16 cellular contexts compared by ENCODE assay signal in the genomic region with DNA sequence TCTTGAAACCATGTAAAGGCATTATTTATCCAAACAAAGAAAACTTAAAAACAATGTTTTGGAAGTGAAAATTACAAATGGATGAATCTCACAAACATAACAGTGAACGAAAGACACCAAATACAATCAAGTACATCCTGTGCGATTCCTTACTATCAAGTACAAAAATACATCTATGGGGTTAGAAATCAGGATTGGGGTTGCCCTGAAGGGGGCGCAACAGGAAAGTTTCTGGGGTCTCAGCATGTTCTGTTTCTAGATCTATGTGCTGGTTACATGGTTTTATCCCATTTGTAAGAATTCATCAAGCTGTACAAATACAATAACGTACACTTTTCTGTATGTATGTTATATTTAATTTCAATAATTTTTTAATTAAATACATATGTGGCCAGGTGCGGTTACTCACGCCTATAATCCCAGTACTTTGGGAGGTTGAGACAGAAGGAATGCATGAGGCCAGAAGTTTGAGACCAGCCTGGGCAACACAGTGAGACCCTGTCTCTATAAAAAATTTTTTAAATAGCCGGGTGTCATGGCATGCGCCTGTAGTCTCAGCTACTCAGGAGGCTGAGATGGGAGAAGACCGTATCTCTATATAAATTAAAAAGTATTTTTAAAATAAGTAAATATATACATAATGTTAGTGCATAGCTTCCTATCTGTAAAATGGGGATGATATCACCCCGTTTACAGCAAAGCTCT.
DNase-seq lines count a peak whose midpoint lies in the region; TF ChIP-seq lines count a peak whose summit lies in the region.
"Had no signal": no experiment of that assay in that cellular context is flagged by ENCODE, and none has a peak within 500 bp of the region (broad histone marks: within the 10 kb centered on the region; RNA-seq: fewer than 3 reads in every experiment).

No MANE protein-coding gene starts in this region.

- H3K27me3 Mint-ChIP-seq in MCF 10A (ENCODE audit: insufficient read depth, unreplicated experiment) = no peaks in the 10 kb centered on the region
- H3K27me3 Mint-ChIP-seq: naive B cell had no signal

- no peak overlapping the region for H3K27ac ChIP-seq in mammary epithelial cell (ENCODE audit: insufficient read depth, low read depth, low read length)
- no peak overlapping the region for H3K27ac ChIP-seq in MM.1S (ENCODE audit: low read length)
- no peak overlapping the region for H3K27ac ChIP-seq in brain microvascular endothelial cell
- H3K27ac ChIP-seq in smooth muscle cell (ENCODE audit: low read depth) = no peak overlapping the region
- H3K27ac ChIP-seq: ascending aorta, dorsolateral prefrontal cortex, right atrium auricular region, tibial nerve had no signal

- dilution Hi-C loops in mammary epithelial cell (cut with HindIII; ENCODE audit: low sequenced_read_pairs) = no loop called here

- H2AFZ ChIP-seq in mammary epithelial cell (ENCODE audit: low read depth, low read length) (no peak overlapping the region), MM.1S (ENCODE audit: low read length) (no peak overlapping the region), smooth muscle cell (ENCODE audit: low read depth) (no peak overlapping the region)

- intact Hi-C loops in MCF 10A (cut with micrococcal nuclease) (no loop called here), mammary epithelial cell (cut with micrococcal nuclease) (no loop called here)

- no peaks in the 10 kb centered on the region for H3K9me3 ChIP-seq in mammary epithelial cell (replicated peaks; ENCODE audit: insufficient read depth, low read length)
- H3K9me3 ChIP-seq in MM.1S (replicated peaks; ENCODE audit: insufficient read depth, low read length) = no peaks in the 10 kb centered on the region
- H3K9me3 ChIP-seq in smooth muscle cell (replicated peaks; ENCODE audit: low read depth) = no peaks in the 10 kb centered on the region
- H3K9me3 ChIP-seq: ascending aorta, right atrium auricular region, tibial nerve had no signal

- H3K4me3 ChIP-seq in mammary epithelial cell (replicated peaks in 1 of 3; ENCODE audit: insufficient read depth in 1 of 3, low read depth in 2 of 3, low read length in 3 of 3) = no peak overlapping the region
- H3K4me3 ChIP-seq in MM.1S (ENCODE audit: low read length) = no peak overlapping the region
- H3K4me3 ChIP-seq in brain microvascular endothelial cell (ENCODE audit: low read depth, low read length) = no peak overlapping the region
- no peak overlapping the region for H3K4me3 ChIP-seq in smooth muscle cell
- H3K4me3 ChIP-seq: ascending aorta, dorsolateral prefrontal cortex, GM12878, right atrium auricular region, tibial nerve had no signal

- H3K9me2 ChIP-seq in MM.1S (replicated peaks; ENCODE audit: insufficient read depth, low read length) = no peaks in the 10 kb centered on the region

- H3K79me2 ChIP-seq in mammary epithelial cell (ENCODE audit: insufficient read depth, low read length) (no peaks in the 10 kb centered on the region), MM.1S (ENCODE audit: low read length) (peaks cover 90% of the 10 kb centered on the region), smooth muscle cell (ENCODE audit: low read depth) (no peaks in the 10 kb centered on the region)

- DNase-seq in MCF 10A (ENCODE audit: unreplicated experiment) = no peak
- no peak for DNase-seq in mammary epithelial cell
- no peak for DNase-seq in MM.1S
- no peak for DNase-seq in brain microvascular endothelial cell
- DNase-seq in smooth muscle cell (lab: John Stamatoyannopoulos, UW; ENCODE audit: unreplicated experiment) = no peak
- no peak for DNase-seq in NCI-H187 treated with DMSO at 0.1 percent for 48 hours (lab: John Stamatoyannopoulos, UW)
- no peak for DNase-seq in pons (ENCODE audit: low spot score)
- DNase-seq in central memory CD4-positive, alpha-beta T cell = no peak
- DNase-seq: naive B cell; NCI-H1105; stimulated activated CD4-positive, alpha-beta T cell treated with anti-CD3 and anti-CD28 coated beads, Interleukin-2, amount 100 ng/mL, for 48 hours had no signal

- H4K20me1 ChIP-seq in mammary epithelial cell (ENCODE audit: insufficient read depth, low read length) (no peaks in the 10 kb centered on the region), MM.1S (ENCODE audit: insufficient read depth, low read length) (no peaks in the 10 kb centered on the region), smooth muscle cell (ENCODE audit: low read depth) (no peaks in the 10 kb centered on the region)

- H3K9me3 Mint-ChIP-seq in MCF 10A (ENCODE audit: unreplicated experiment) = no peaks in the 10 kb centered on the region
- H3K9me3 Mint-ChIP-seq: naive B cell had no signal

- H3K9ac ChIP-seq in mammary epithelial cell (ENCODE audit: insufficient read depth, low read length) = no peak overlapping the region
- no peak overlapping the region for H3K9ac ChIP-seq in MM.1S (ENCODE audit: low read length)
- H3K9ac ChIP-seq in smooth muscle cell (ENCODE audit: low read depth) = no peak overlapping the region

- H3K4me2 ChIP-seq in mammary epithelial cell (ENCODE audit: insufficient read depth, low read depth, low read length) (no peak overlapping the region), MM.1S (ENCODE audit: low read depth, low read length) (no peak overlapping the region), smooth muscle cell (peak overlapping the region; percentile 40)

- CTCF ChIA-PET in MCF 10A (lab: Yijun Ruan, JAX) (interaction anchor here (1.5 kb wide), 1 partner anchor 21 kb away, joined by 3 read pairs; no protein-coding TSS in a partner anchor), mammary epithelial cell (lab: Charles Lee; ENCODE audit: low non-redundant PET) (no interaction called here)

- in situ Hi-C loops in mammary epithelial cell (cut with MboI; ENCODE audit: low sequenced_read_pairs in 2 of 2) (no loop called here), brain microvascular endothelial cell (cut with HindIII; ENCODE audit: low pct_ligation_motif_present, low sequenced_read_pairs) (no loop called here)

- TF ChIP-seq CTCF in MCF 10A (IDR thresholded peaks at IDR 0.05; ENCODE audit: unreplicated experiment) (peak; percentile 11), mammary epithelial cell (conservative IDR thresholded peaks at IDR 0.05 in 1 of 2, IDR thresholded peaks at IDR 0.05 in 1 of 2; ENCODE audit: extremely low read depth in 1 of 2, insufficient read depth in 1 of 2, low read depth in 1 of 2, low read length in 2 of 2) (no peak), MM.1S (IDR thresholded peaks at IDR 0.05; ENCODE audit: low read length) (peak; percentile 45), brain microvascular endothelial cell (IDR thresholded peaks at IDR 0.05; ENCODE audit: low read depth, low read length, missing control alignments) (peak; percentile 44), smooth muscle cell (IDR thresholded peaks at IDR 0.05; ENCODE audit: borderline replicate concordance, insufficient read depth, poor library complexity, severe bottlenecking) (peak; percentile 17)

- H3K4me1 ChIP-seq in mammary epithelial cell (ENCODE audit: insufficient read depth, low read length) = peaks cover 2% of the 10 kb centered on the region
- H3K4me1 ChIP-seq in MM.1S (ENCODE audit: low read length) = no peaks in the 10 kb centered on the region
- H3K4me1 ChIP-seq in smooth muscle cell (ENCODE audit: low read depth) = no peaks in the 10 kb centered on the region
- H3K4me1 ChIP-seq: ascending aorta, right atrium auricular region, tibial nerve had no signal

- POLR2A ChIA-PET in MCF 10A (lab: Yijun Ruan, JAX) = no interaction called here

- H3K36me3 Mint-ChIP-seq in MCF 10A (ENCODE audit: insufficient read depth, unreplicated experiment) = no peaks in the 10 kb centered on the region
- H3K36me3 Mint-ChIP-seq: naive B cell had no signal

- peaks cover 2% of the 10 kb centered on the region for H3K4me1 Mint-ChIP-seq in MCF 10A (ENCODE audit: insufficient read depth, unreplicated experiment)
- H3K4me1 Mint-ChIP-seq: naive B cell had no signal

- H3F3A ChIP-seq in MM.1S (ENCODE audit: insufficient read depth, low read length) = no peaks in the 10 kb centered on the region
- H3F3A ChIP-seq in smooth muscle cell (ENCODE audit: low read depth) = no peaks in the 10 kb centered on the region

- no peak overlapping the region for H3K27ac Mint-ChIP-seq in MCF 10A (ENCODE audit: low read depth, unreplicated experiment)
- H3K27ac Mint-ChIP-seq: naive B cell had no signal

- H3K36me3 ChIP-seq in mammary epithelial cell (ENCODE audit: insufficient read depth, low read length) (no peaks in the 10 kb centered on the region), MM.1S (replicated peaks; ENCODE audit: insufficient read depth, low read length) (no peaks in the 10 kb centered on the region), brain microvascular endothelial cell (replicated peaks) (no peaks in the 10 kb centered on the region), smooth muscle cell (ENCODE audit: low read depth) (no peaks in the 10 kb centered on the region)
- H3K36me3 ChIP-seq: ascending aorta, right atrium auricular region, tibial nerve had no signal

- no peak overlapping the region for H3K4me3 Mint-ChIP-seq in MCF 10A (ENCODE audit: unreplicated experiment)
- H3K4me3 Mint-ChIP-seq: naive B cell had no signal

- BruUV-seq in MCF 10A (replicated peaks; lab: Mats Ljungman, UMichigan) (no TSS peak), mammary epithelial cell (replicated peaks; lab: Mats Ljungman, UMichigan) (no TSS peak)

- H3K27me3 ChIP-seq in mammary epithelial cell (ENCODE audit: insufficient read depth, low read length) (no peaks in the 10 kb centered on the region), MM.1S (replicated peaks; ENCODE audit: insufficient read depth, low read length) (no peaks in the 10 kb centered on the region), brain microvascular endothelial cell (replicated peaks) (no peaks in the 10 kb centered on the region), smooth muscle cell (ENCODE audit: low read depth) (no peaks in the 10 kb centered on the region)
- H3K27me3 ChIP-seq: ascending aorta, dorsolateral prefrontal cortex, right atrium auricular region, tibial nerve had no signal

- WGBS in mammary epithelial cell (ENCODE audit: low coverage, missing lambda C conversion rate) = 91% methylated on average over 10 of the region's 10 CpGs
- 91% methylated on average over 10 of the region's 10 CpGs for WGBS in smooth muscle cell (ENCODE audit: low lambda C conversion rate)

Comparison
In these comparisons a context has a peak if more than half of its experiments do, and no peak if none do; other contexts are left out.
1. CTCF ChIP-seq: peak in MCF 10A (single experiment), MM.1S (single experiment), brain microvascular endothelial cell (single experiment) and smooth muscle cell (single experiment); none in mammary epithelial cell (0 of 2).